19 cellular contexts compared by ENCODE assay signal in genomic region chr20:64003970-64004725, GRCh38. TPM values are rescaled to one million over a fixed set of nuclear protein-coding genes. Genes with fewer than 3 reads are reported as not detected.
DNase-seq lines count a peak whose midpoint lies in the region; ATAC-seq and TF ChIP-seq lines count a peak whose summit lies in the region.
"Had no signal": no experiment of that assay in that cellular context is flagged by ENCODE, and none has a peak within 500 bp of the region (broad histone marks: within the 10 kb centered on the region; RNA-seq: fewer than 3 reads in every experiment).

No MANE protein-coding gene starts in this region.

- H3K9me3 ChIP-seq in esophagus (ENCODE audit: control insufficient read depth in 2 of 2, insufficient read depth in 1 of 2, low read depth in 1 of 2, low read length in 1 of 2) = no peaks in the 10 kb centered on the region
- H3K9me3 ChIP-seq: neutrophil had no signal

- no peak overlapping the region for H3K4me3 Mint-ChIP-seq in progenitor cell of endocrine pancreas (ENCODE audit: low read depth)
- H3K4me3 Mint-ChIP-seq: activated T-cell treated with anti-CD3 and anti-CD28 coated beads, Interleukin-2, amount 50 U/mL, for 72 hours; immature natural killer cell; stimulated activated naive B cell treated with anti-CD40 and anti-IgM and Interleukin-4, amounts not matched to agents 10 μg/mL and 1 μg/mL and 100 μg/mL, for 72 hours had no signal

- WGBS in esophagus, 2 donors = 40 to 57% methylated on average over 7 of the region's 7 CpGs

- H3K27me3 Mint-ChIP-seq in progenitor cell of endocrine pancreas = no peaks in the 10 kb centered on the region
- H3K27me3 Mint-ChIP-seq: CD8-positive, alpha-beta memory T cell; stimulated activated naive B cell treated with anti-CD40 and anti-IgM and Interleukin-4, amounts not matched to agents 10 μg/mL and 1 μg/mL and 100 μg/mL, for 72 hours had no signal

- H3K27me3 ChIP-seq in esophagus (ENCODE audit: control insufficient read depth in 1 of 2, insufficient read depth in 2 of 2, low read length in 2 of 2) = no peaks in the 10 kb centered on the region
- H3K27me3 ChIP-seq: neutrophil had no signal

- H3K4me1 ChIP-seq in esophagus (ENCODE audit: control insufficient read depth in 2 of 2, insufficient read depth in 2 of 2, low read length in 1 of 2) = peaks cover 0 to 8% of the 10 kb centered on the region in 2 donors

- DNase-seq in DMS79 treated with DMSO at 0.1 percent for 48 hours (lab: John Stamatoyannopoulos, UW) (peak; percentile 84), NCI-H187 treated with DMSO at 0.1 percent for 48 hours (lab: John Stamatoyannopoulos, UW) (peak; percentile 92), progenitor cell of endocrine pancreas (ENCODE audit: low spot score, unreplicated experiment) (no peak), KG1 (lab: John Stamatoyannopoulos, UW) (no peak), activated gamma-delta T cell treated with Interleukin-2 at 50 U/mL for 16 hours (no peak)
- DNase-seq: activated naive CD4-positive, alpha-beta T cell treated with anti-CD3 and anti-CD28 coated beads, Interleukin-2, amount 50 U/mL, for 16 hours; activated T-cell treated with anti-CD3 and anti-CD28 coated beads, Interleukin-2, amount 50 U/mL, for 72 hours; anterior cingulate cortex; CD8-positive, alpha-beta memory T cell; dermis blood vessel endothelial cell; immature natural killer cell; NCI-H2081 treated with DMSO at 0.1 percent for 48 hours; NCI-H510A treated with DMSO at 0.1 percent for 48 hours; stimulated activated naive B cell treated with anti-CD40 and anti-IgM and Interleukin-4, amounts not matched to agents 10 μg/mL and 1 μg/mL and 100 μg/mL, for 72 hours had no signal

- no peak for TF ChIP-seq CTCF in progenitor cell of endocrine pancreas (IDR thresholded peaks at IDR 0.05; ENCODE audit: unreplicated experiment)

- peaks cover 29% of the 10 kb centered on the region for H3K36me3 Mint-ChIP-seq in progenitor cell of endocrine pancreas (ENCODE audit: insufficient read depth)

- peaks cover 15 to 29% of the 10 kb centered on the region in 2 donors for H3K36me3 ChIP-seq in esophagus (ENCODE audit: control insufficient read depth in 2 of 2, insufficient read depth in 2 of 2, low read length in 1 of 2)

- H3K27ac Mint-ChIP-seq in progenitor cell of endocrine pancreas = peak overlapping the region; percentile 74
- H3K27ac Mint-ChIP-seq: stimulated activated naive B cell treated with anti-CD40 and anti-IgM and Interleukin-4, amounts not matched to agents 10 μg/mL and 1 μg/mL and 100 μg/mL, for 72 hours had no signal

- H3K4me1 Mint-ChIP-seq in progenitor cell of endocrine pancreas (ENCODE audit: low read depth) = peaks cover 5% of the 10 kb centered on the region

- ATAC-seq in GM19452 (IDR thresholded peaks at IDR 0.05; ENCODE audit: unreplicated experiment) = no peak
- ATAC-seq: activated T-cell treated with anti-CD3 and anti-CD28 coated beads, Interleukin-2, amount 50 U/mL, for 72 hours had no signal

- H3K27ac ChIP-seq in esophagus (ENCODE audit: low read depth in 2 of 2, low read length in 1 of 2) = peak overlapping the region; percentile 79 to 82
- H3K27ac ChIP-seq: neutrophil had no signal

- no peaks in the 10 kb centered on the region for H3K9me3 Mint-ChIP-seq in progenitor cell of endocrine pancreas (ENCODE audit: low read depth)
- H3K9me3 Mint-ChIP-seq: immature natural killer cell had no signal

- H3K4me3 ChIP-seq in esophagus (ENCODE audit: low read depth in 1 of 2, low read length in 2 of 2) = no peak overlapping the region
- H3K4me3 ChIP-seq: smooth muscle cell had no signal

RNA-seq across cellular contexts. Expression of gene PRPF6, which starts 23.2 kb away (rescaled TPM):
- 10 to 100 TPM; 24.6 to 39.0 TPM for polyA plus RNA-seq in esophagus
- total RNA-seq in progenitor cell of endocrine pancreas = 74.7 and 76.4 TPM in 2 replicates

RNA-seq across cellular contexts. Expression of gene SAMD10, which starts 24.7 kb away (rescaled TPM):
- 10 to 100 TPM in 1 of 2 donors, 1 to 10 TPM in 1; 9.4 to 13.1 TPM for polyA plus RNA-seq in esophagus
- total RNA-seq in progenitor cell of endocrine pancreas = 12.8 and 14.0 TPM in 2 replicates

RNA-seq across cellular contexts. Expression of gene C20orf204, which starts 31.8 kb away (rescaled TPM):
- polyA plus RNA-seq in esophagus = under 1 TPM; 0.38 to 0.67 TPM
- total RNA-seq in progenitor cell of endocrine pancreas = 3.3 and 3.4 TPM in 2 replicates
- polyA plus RNA-seq: immature natural killer cell had no signal

RNA-seq across cellular contexts. Expression of gene ZNF512B, which starts 34.4 kb away (rescaled TPM):
- polyA plus RNA-seq in esophagus = 10 to 100 TPM; 10.1 to 18.3 TPM
- total RNA-seq in progenitor cell of endocrine pancreas = 49.4 and 50.5 TPM in 2 replicates

RNA-seq across cellular contexts. Expression of gene SOX18, which starts 45.3 kb away (rescaled TPM):
- 1 to 10 TPM; 3.1 to 7.5 TPM for polyA plus RNA-seq in esophagus
- not detected in 2 replicates for total RNA-seq in progenitor cell of endocrine pancreas
- total RNA-seq: activated CD8-positive, alpha-beta memory T cell treated with anti-CD3 and anti-CD28 coated beads for 36 hours; CD8-positive, alpha-beta memory T cell had no signal
- polyA plus RNA-seq: CD8-positive, alpha-beta memory T cell; immature natural killer cell had no signal

Comparison
In these comparisons a context has a peak if more than half of its experiments do, and no peak if none do; other contexts are left out.
1. DNase-seq: peak in DMS79 treated with DMSO at 0.1 percent for 48 hours (single experiment) and NCI-H187 treated with DMSO at 0.1 percent for 48 hours (single experiment); none in progenitor cell of endocrine pancreas (single experiment), KG1 (single experiment) and activated gamma-delta T cell treated with Interleukin-2 at 50 U/mL for 16 hours (single experiment).